23 cellular contexts compared by ENCODE assay signal in genomic region chr13:26007261-26007765, GRCh38. TPM values are rescaled to one million over a fixed set of nuclear protein-coding genes. Genes with fewer than 3 reads are reported as not detected.
DNase-seq lines count a peak whose midpoint lies in the region; TF ChIP-seq lines count a peak whose summit lies in the region.
"Had no signal": no experiment of that assay in that cellular context is flagged by ENCODE, and none has a peak within 500 bp of the region (broad histone marks: within the 10 kb centered on the region; RNA-seq: fewer than 3 reads in every experiment).

No MANE protein-coding gene starts in this region.

- H3K4me2 ChIP-seq in BLaER1 treated with 17β-estradiol and CSF1 and Interleukin-3, amounts not matched to agents 10 nM and 100 nM = peak overlapping the region in 7 of 11 experiments; percentile 8 to 33 (median 21); a peak in 7 of 22 replicates
- H3K4me2 ChIP-seq in Loucy (ENCODE audit: low read depth, low read length, poor library complexity, severe bottlenecking) (peak overlapping the region; percentile 27), skeletal muscle satellite cell (ENCODE audit: low read length) (no peak overlapping the region)

- in situ Hi-C loops in HAP-1 (cut with MboI; ENCODE audit: low sequenced_read_pairs) = no loop called here

- no peak overlapping the region for H3K4me3 ChIP-seq in BLaER1 treated with 17β-estradiol and CSF1 and Interleukin-3, amounts not matched to agents 10 nM and 100 nM
- H3K4me3 ChIP-seq in Loucy (ENCODE audit: low read length, poor library complexity, severe bottlenecking) = no peak overlapping the region
- H3K4me3 ChIP-seq in skeletal muscle satellite cell (ENCODE audit: low read length) = peak overlapping the region; percentile 9
- no peak overlapping the region for H3K4me3 ChIP-seq in HAP-1
- H3K4me3 ChIP-seq: SK-N-MC had no signal

- no peaks in the 10 kb centered on the region for H3K9me2 ChIP-seq in Loucy (replicated peaks; ENCODE audit: low read depth, low read length)

- no peak overlapping the region for H3K27ac ChIP-seq in BLaER1 treated with 17β-estradiol and CSF1 and Interleukin-3, amounts not matched to agents 10 nM and 100 nM
- H3K27ac ChIP-seq: RWPE1, SK-N-MC had no signal

- H4K20me1 ChIP-seq in BLaER1 treated with 17β-estradiol and CSF1 and Interleukin-3, amounts not matched to agents 10 nM and 100 nM = no peaks in the 10 kb centered on the region
- no peaks in the 10 kb centered on the region for H4K20me1 ChIP-seq in Loucy (ENCODE audit: insufficient read depth, low read length, poor library complexity, severe bottlenecking)

- DNase-seq in dermis blood vessel endothelial cell (peak; percentile 38), NCI-H146 (lab: John Stamatoyannopoulos, UW) (no peak), HAP-1 (ENCODE audit: low spot score in 2 of 2) (no peak)
- DNase-seq in activated CD8-positive, alpha-beta memory T cell treated with anti-CD3 and anti-CD28 coated beads, Interleukin-2, amount 50 U/mL, for 48 hours = no peak
- DNase-seq: Caco-2; CD4-positive, alpha-beta memory T cell; DMS 273 treated with DMSO at 0.1 percent for 48 hours; DMS79 treated with DMSO at 0.1 percent for 48 hours; H7; HFFc6; KG1; MV-4-11; NCI-H187; NCI-H2107; NCI-H446 treated with DMSO at 0.1 percent for 48 hours; NCI-H526 treated with DMSO at 0.1 percent for 48 hours; SHP77 treated with DMSO at 0.1 percent for 48 hours; SW 1271 had no signal

- no peaks in the 10 kb centered on the region for H3K36me3 ChIP-seq in BLaER1 treated with 17β-estradiol and CSF1 and Interleukin-3, amounts not matched to agents 10 nM and 100 nM
- H3K36me3 ChIP-seq in Loucy (ENCODE audit: insufficient read depth, low read length) = no peaks in the 10 kb centered on the region
- no peaks in the 10 kb centered on the region for H3K36me3 ChIP-seq in skeletal muscle satellite cell (ENCODE audit: insufficient read depth, low read length)
- H3K36me3 ChIP-seq in HAP-1 (replicated peaks) = no peaks in the 10 kb centered on the region

- H2AFZ ChIP-seq in Loucy (ENCODE audit: low read length) = peak overlapping the region; percentile 64; the same call in 1 of the 2 replicates

- H3K4me1 ChIP-seq in BLaER1 treated with 17β-estradiol and CSF1 and Interleukin-3, amounts not matched to agents 10 nM and 100 nM = peaks cover 11 to 20% (median 16%) of the 10 kb centered on the region in 10 experiments
- H3K4me1 ChIP-seq in Loucy (ENCODE audit: insufficient read depth, low read length, poor library complexity, severe bottlenecking) (peaks cover 11% of the 10 kb centered on the region), skeletal muscle satellite cell (ENCODE audit: control insufficient read depth, insufficient read depth, low read length) (no peaks in the 10 kb centered on the region), HAP-1 (no peaks in the 10 kb centered on the region)
- H3K4me1 ChIP-seq: Caco-2 had no signal

- H3F3A ChIP-seq in Loucy (ENCODE audit: low read depth) = no peaks in the 10 kb centered on the region

- no peak for TF ChIP-seq CTCF in Loucy (conservative IDR thresholded peaks at IDR 0.05; ENCODE audit: low read length)

- H3K9me3 ChIP-seq in BLaER1 treated with 17β-estradiol and CSF1 and Interleukin-3, amounts not matched to agents 10 nM and 100 nM (replicated peaks in 1 of 11) = peaks cover 10 to 37% (median 25%) of the 10 kb centered on the region in 11 experiments; a peak in 20 of 22 replicates
- H3K9me3 ChIP-seq in Loucy (ENCODE audit: insufficient read depth, low read depth, low read length) (peaks cover 9% of the 10 kb centered on the region; the same call in 1 of the 2 replicates), skeletal muscle satellite cell (replicated peaks; ENCODE audit: low read length) (no peaks in the 10 kb centered on the region), HAP-1 (0 out of 2 replicates have a peak, but pooled peaks cover 3% of the 10 kb centered on the region)
- H3K9me3 ChIP-seq: Caco-2 had no signal

- H3K9ac ChIP-seq in BLaER1 treated with 17β-estradiol and CSF1 and Interleukin-3, amounts not matched to agents 10 nM and 100 nM = no peak overlapping the region
- no peak overlapping the region for H3K9ac ChIP-seq in Loucy (ENCODE audit: low read depth, low read length, poor library complexity, severe bottlenecking)
- H3K9ac ChIP-seq in skeletal muscle satellite cell (ENCODE audit: low read depth, low read length) = no peak overlapping the region

- H3K79me2 ChIP-seq in Loucy (ENCODE audit: insufficient read depth, low read length) = 0 out of 2 replicates have a peak, but pooled peaks cover 6% of the 10 kb centered on the region

- no peaks in the 10 kb centered on the region for H3K27me3 ChIP-seq in BLaER1 treated with 17β-estradiol and CSF1 and Interleukin-3, amounts not matched to agents 10 nM and 100 nM
- H3K27me3 ChIP-seq in Loucy (ENCODE audit: insufficient read depth, low read length, poor library complexity, severe bottlenecking) (no peaks in the 10 kb centered on the region), skeletal muscle satellite cell (ENCODE audit: control insufficient read depth, insufficient read depth, low read length) (no peaks in the 10 kb centered on the region), HAP-1 (ENCODE audit: low read depth) (no peaks in the 10 kb centered on the region)

RNA-seq across cellular contexts. Expression of gene SHISA2, which starts 44.5 kb away (rescaled TPM):
- total RNA-seq in dermis blood vessel endothelial cell = 1.1 and 1.7 TPM in 2 replicates
- total RNA-seq in skeletal muscle satellite cell (2012; rRNA removed) = 0.51 and 8.7 TPM in 2 replicates
- total RNA-seq: Caco-2, HFFc6 had no signal
